8 cellular contexts compared by ENCODE assay signal in the genomic region with DNA sequence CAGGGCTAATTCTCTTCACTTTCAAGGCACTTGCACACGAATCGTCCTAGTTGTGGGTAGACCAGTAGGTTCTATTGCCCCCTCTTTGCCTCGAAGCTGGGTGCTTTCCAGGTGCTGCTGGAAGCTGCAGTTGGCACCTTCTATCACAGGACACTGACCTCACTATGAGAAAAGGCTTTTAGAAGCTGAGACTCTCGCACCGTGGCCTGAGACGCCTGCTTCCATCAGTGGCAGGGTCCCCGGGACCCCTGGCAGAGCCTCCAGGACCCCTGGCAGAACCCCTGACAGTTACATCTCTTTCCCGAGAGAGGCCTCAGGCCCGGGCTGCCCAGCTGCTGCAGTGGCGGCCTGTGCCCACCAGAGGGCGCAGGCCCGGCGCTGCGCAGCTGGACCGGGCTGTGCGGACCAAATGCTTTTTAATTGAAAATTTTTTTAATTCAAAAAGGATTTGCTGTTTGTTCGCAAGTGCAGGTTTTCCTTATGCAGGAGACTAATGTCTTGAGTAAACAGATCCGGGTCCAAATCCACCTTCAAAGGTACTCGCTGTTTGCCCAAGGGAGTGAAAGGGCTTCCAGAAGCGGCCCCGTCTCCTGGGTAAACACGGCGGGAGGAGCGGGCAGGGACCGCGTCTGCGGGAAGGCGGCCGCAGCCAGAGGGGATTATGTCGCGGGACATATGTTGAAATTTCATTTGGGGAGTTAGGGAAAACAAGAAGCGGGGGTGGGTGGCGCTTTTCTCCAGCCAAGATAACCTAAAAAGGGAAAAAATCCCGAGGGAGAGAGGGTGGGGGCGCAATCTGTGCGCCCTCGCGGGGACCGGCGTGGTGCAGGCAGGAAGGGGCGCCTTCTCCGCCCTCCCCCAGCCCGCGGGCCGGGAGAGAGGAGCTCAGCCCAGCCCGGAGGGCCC.
DNase-seq lines count a peak whose midpoint lies in the region; ATAC-seq and TF ChIP-seq lines count a peak whose summit lies in the region.

No MANE protein-coding gene starts in this region.

- H3K79me1 ChIP-seq in IMR-90 (ENCODE audit: low read depth in 1 of 2, low read length in 2 of 2), result no peaks in the 10 kb centered on the region

- no peak overlapping the region for H3K18ac ChIP-seq in IMR-90 (ENCODE audit: low read depth, low read length)

- H3K9me3 ChIP-seq in DND-41 (ENCODE audit: insufficient read depth, low read length, severe bottlenecking) (no peaks in the 10 kb centered on the region), IMR-90 (ENCODE audit: control insufficient read depth, insufficient read depth, low read length) (no peaks in the 10 kb centered on the region), iPS-20b (ENCODE audit: insufficient read depth, low read depth, low read length) (no peaks in the 10 kb centered on the region)

- intact Hi-C loops in IMR-90 (cut with micrococcal nuclease), result loop anchor here (1.0 to 10.0 kb wide), 3 partner anchors 282 to 1094 kb away; partner anchors contain the start of gene PBX3

- H3K36me3 Mint-ChIP-seq in T-cell, result no peaks in the 10 kb centered on the region
- H3K36me3 Mint-ChIP-seq in brain, result peaks cover 3% of the 10 kb centered on the region

- no peak overlapping the region for H2BK5ac ChIP-seq in IMR-90 (ENCODE audit: low read depth, low read length, poor library complexity, severe bottlenecking)

- TF ChIP-seq RAD21 in IMR-90 (IDR thresholded peaks at IDR 0.05; ENCODE audit: low read length), result peak; percentile 45

- H3K27ac Mint-ChIP-seq in T-cell (no peak overlapping the region), brain (peak overlapping the region in 2 of 5 experiments; percentile 89 to 94)

- H3K4me1 ChIP-seq in DND-41 (ENCODE audit: insufficient read depth, low read length), result no peaks in the 10 kb centered on the region
- peaks cover 4% of the 10 kb centered on the region; the same call in 1 of the 2 replicates for H3K4me1 ChIP-seq in IMR-90 (ENCODE audit: control insufficient read depth, insufficient read depth, low read length)
- H3K4me1 ChIP-seq in iPS-20b (ENCODE audit: insufficient read depth, low read length), result peaks cover 6% of the 10 kb centered on the region; the same call in 1 of the 2 replicates

- H3K27me3 Mint-ChIP-seq in T-cell (peaks cover 9% of the 10 kb centered on the region in 2 donors), brain (peaks cover 10% of the 10 kb centered on the region)

- H3K4me2 ChIP-seq in DND-41 (ENCODE audit: insufficient read depth, low read length) (no peak overlapping the region), IMR-90 (ENCODE audit: low read depth, low read length) (peak overlapping the region; percentile 99)

- H3K4ac ChIP-seq in IMR-90 (ENCODE audit: low read depth, low read length), result no peak overlapping the region

- H3K4me1 Mint-ChIP-seq in T-cell (peaks cover 5 to 16% (median 14%) of the 10 kb centered on the region in 3 donors), brain (peaks cover 39% of the 10 kb centered on the region)

- H2BK120ac ChIP-seq in IMR-90 (ENCODE audit: low read depth, low read length), result no peak overlapping the region

- POLR2A ChIA-PET in IMR-90 (lab: Charles Lee; ENCODE audit: unreplicated experiment) (no interaction called here), T-cell (lab: Charles Lee) (no interaction called here)

- ATAC-seq in DND-41 (ENCODE audit: insufficient read depth, low read depth) (peak; percentile 72), IMR-90 (ENCODE audit: low read depth) (peak; percentile 87), T-cell (replicated peaks in 1 of 4) (peak; percentile 68 to 75 (median 72)), HG02678 (IDR thresholded peaks at IDR 0.05; ENCODE audit: unreplicated experiment) (no peak), GM19452 (IDR thresholded peaks at IDR 0.05; ENCODE audit: unreplicated experiment) (no peak)

- no peak overlapping the region for H2BK15ac ChIP-seq in IMR-90 (ENCODE audit: low read depth, low read length)

- no peak overlapping the region for H3K27ac ChIP-seq in DND-41 (ENCODE audit: low read length)
- no peak overlapping the region; the same call in 1 of the 2 replicates for H3K27ac ChIP-seq in IMR-90 (ENCODE audit: insufficient read depth, low read length)
- no peak overlapping the region for H3K27ac ChIP-seq in iPS-20b (ENCODE audit: low read length)
- H3K27ac ChIP-seq in skin epidermis, result no peak overlapping the region

- H4K20me1 ChIP-seq in DND-41 (ENCODE audit: insufficient read depth, low read length) (no peaks in the 10 kb centered on the region), IMR-90 (ENCODE audit: insufficient read depth, low read length) (peaks cover 7% of the 10 kb centered on the region; the same call in 1 of the 2 replicates)

- peak; percentile 81 for TF ChIP-seq CTCF in DND-41 (IDR thresholded peaks at IDR 0.05; ENCODE audit: borderline replicate concordance, extremely low read depth, low read length, poor library complexity, severe bottlenecking)
- TF ChIP-seq CTCF in IMR-90 (conservative IDR thresholded peaks at IDR 0.05; ENCODE audit: low read depth, low read length), result peak; percentile 88
- TF ChIP-seq CTCF in brain (conservative IDR thresholded peaks at IDR 0.05), result peak; percentile 95 to 100

- H2AK5ac ChIP-seq in IMR-90 (ENCODE audit: low read depth, low read length), result no peak overlapping the region

- DNase-seq in DND-41, result no peak
- peak; percentile 17 for DNase-seq in IMR-90
- peak in 22 of 34 experiments; percentile 20 to 51 (median 34) for DNase-seq in T-cell

- in situ Hi-C loops in IMR-90 (cut with MboI; ENCODE audit: low sequenced_read_pairs), result loop anchor here (25.0 kb wide), 1 partner anchor 1087 kb away; no protein-coding TSS in a partner anchor

- H2AK9ac ChIP-seq in IMR-90 (replicated peaks; ENCODE audit: low read depth, low read length, poor library complexity), result peak overlapping the region; percentile 74

- H4K5ac ChIP-seq in IMR-90 (ENCODE audit: low read depth, low read length), result no peak overlapping the region

- H2BK20ac ChIP-seq in IMR-90 (ENCODE audit: low read depth, low read length), result no peak overlapping the region

- no peak overlapping the region for H3K14ac ChIP-seq in IMR-90 (replicated peaks; ENCODE audit: low read depth, low read length)

- H3K4me3 Mint-ChIP-seq in T-cell, result peak overlapping the region; percentile 24 to 67 (median 53)
- peak overlapping the region; percentile 73 to 82 (median 82) for H3K4me3 Mint-ChIP-seq in brain

- no TSS peak for BruUV-seq in IMR-90 (replicated peaks; lab: Mats Ljungman, UMichigan)

- H3K9me1 ChIP-seq in IMR-90 (ENCODE audit: insufficient read depth, low read length), result no peaks in the 10 kb centered on the region

- CTCF ChIA-PET in IMR-90 (lab: Yijun Ruan, JAX) (interaction anchor here (0.6 to 1.3 kb wide), 7 partner anchors 11 to 291 kb away, joined by 3 to 6 read pairs (median 4); no protein-coding TSS in a partner anchor), T-cell (lab: Charles Lee) (interaction anchor here (0.6 to 4.6 kb wide), 9 partner anchors 18 to 717 kb away, joined by 3 to 31 read pairs (median 3); no protein-coding TSS in a partner anchor)

- no peak overlapping the region for H3K23ac ChIP-seq in IMR-90 (ENCODE audit: low read depth, low read length)

- no peak overlapping the region for H3K56ac ChIP-seq in IMR-90 (ENCODE audit: extremely low read depth, insufficient read depth, low read length)

- no peaks in the 10 kb centered on the region for H3K79me2 ChIP-seq in DND-41 (ENCODE audit: insufficient read depth, low read length)

- WGBS in IMR-90 (ENCODE audit: extremely low coverage in 2 of 2, insufficient read length in 1 of 2), 2 experiments, result 2% methylated on average over 13 of the region's 46 CpGs; no CpG with 5 or more reads in 1 of the 2 experiments

- H2AFZ ChIP-seq in DND-41 (ENCODE audit: low read depth, low read length), result no peak overlapping the region
- peak overlapping the region; percentile 85 for H2AFZ ChIP-seq in IMR-90 (replicated peaks; ENCODE audit: low read length, poor library complexity)

- no peaks in the 10 kb centered on the region for H3K36me3 ChIP-seq in DND-41 (ENCODE audit: insufficient read depth, low read length)
- peaks cover 4% of the 10 kb centered on the region; the same call in 1 of the 2 replicates for H3K36me3 ChIP-seq in IMR-90 (ENCODE audit: control insufficient read depth, insufficient read depth, low read length)
- H3K36me3 ChIP-seq in iPS-20b (ENCODE audit: insufficient read depth, low read depth, low read length), result no peaks in the 10 kb centered on the region

- TF ChIP-seq POLR2A in IMR-90 (IDR thresholded peaks at IDR 0.05; ENCODE audit: low read depth, low read length), result no peak

- dilution Hi-C loops in IMR-90 (cut with HindIII; ENCODE audit: low sequenced_read_pairs, unreplicated experiment), result no loop called here

- H3K9ac ChIP-seq in DND-41 (ENCODE audit: low read depth, low read length), result no peak overlapping the region
- peak overlapping the region; percentile 53; the same call in 1 of the 2 replicates for H3K9ac ChIP-seq in IMR-90 (ENCODE audit: low read depth, low read length)
- no peak overlapping the region for H3K9ac ChIP-seq in iPS-20b (ENCODE audit: low read depth, low read length)

- H3K4me3 ChIP-seq in DND-41 (ENCODE audit: low read depth in 1 of 2, low read length in 2 of 2) (no peak overlapping the region), IMR-90 (ENCODE audit: insufficient read depth, low read depth, low read length) (peak overlapping the region; percentile 74), iPS-20b (ENCODE audit: low read length) (peak overlapping the region; percentile 66), skin epidermis (peak overlapping the region in 4 of 7 experiments; percentile 2 to 32 (median 22))

- no peak overlapping the region for H4K8ac ChIP-seq in IMR-90 (ENCODE audit: low read depth in 2 of 2, low read length in 2 of 2)

- no peaks in the 10 kb centered on the region for H3K27me3 ChIP-seq in DND-41 (ENCODE audit: insufficient read depth, low read length, poor library complexity)
- H3K27me3 ChIP-seq in IMR-90 (ENCODE audit: control insufficient read depth, insufficient read depth, low read length), result no peaks in the 10 kb centered on the region; the same call in 1 of the 2 replicates
- H3K27me3 ChIP-seq in iPS-20b (ENCODE audit: insufficient read depth, low read length), result peaks cover 22% of the 10 kb centered on the region

- H3K9me3 Mint-ChIP-seq in T-cell, result no peaks in the 10 kb centered on the region
- no peaks in the 10 kb centered on the region for H3K9me3 Mint-ChIP-seq in brain

- no peak overlapping the region for H4K91ac ChIP-seq in IMR-90 (ENCODE audit: insufficient read depth, low read depth, low read length)

TF ChIP-seq in IMR-90, 13 proteins besides CTCF, POLR2A, EP300 and RAD21:
- TF ChIP-seq SMC3 (IDR thresholded peaks at IDR 0.05; ENCODE audit: low read depth, low read length), result peak; percentile 53
- no peak for TF ChIP-seq NFE2L2 (IDR thresholded peaks at IDR 0.05; ENCODE audit: low read depth, low read length)

Comparison
In these comparisons a context has a peak if more than half of its experiments do, and no peak if none do; other contexts are left out.
1. ATAC-seq: peak in DND-41 (single experiment), IMR-90 (single experiment) and T-cell (4 of 4); none in HG02678 (single experiment) and GM19452 (single experiment).
2. H3K4me3 ChIP-seq: peak in IMR-90 (single experiment), iPS-20b (single experiment) and skin epidermis (4 of 7); none in DND-41 (0 of 2).
3. Peak in every context shown above with its lines, with median percentiles within 50 percentile points of each other: CTCF ChIP-seq.